8 cellular contexts compared by ENCODE assay signal in the genomic region with DNA sequence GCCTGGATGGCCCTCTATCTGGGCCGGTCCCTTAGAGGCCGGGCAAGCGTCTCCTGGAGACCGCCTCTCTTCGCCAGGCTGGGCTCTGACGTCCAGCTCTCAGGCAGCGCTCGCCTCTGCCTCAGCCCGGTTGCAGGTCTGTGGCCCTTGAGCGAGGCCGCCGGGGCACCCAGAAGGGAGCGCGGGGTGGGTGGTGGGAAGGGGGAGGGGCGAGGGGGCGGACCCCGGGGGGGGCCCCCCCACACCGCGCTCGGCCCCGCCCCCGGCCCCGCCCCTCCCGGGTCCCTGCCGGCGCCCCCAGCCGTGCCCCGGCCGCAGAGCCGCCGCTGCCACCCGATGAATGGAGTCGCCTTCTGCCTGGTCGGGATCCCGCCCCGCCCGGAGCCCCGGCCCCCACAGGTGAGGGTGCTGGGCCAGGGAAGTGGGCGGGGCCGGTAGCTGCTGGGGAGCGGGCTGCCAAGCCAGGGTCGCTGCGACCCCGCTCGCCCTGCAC. TPM values are rescaled to one million over a fixed set of nuclear protein-coding genes. Genes with fewer than 3 reads are reported as not detected.
DNase-seq lines count a peak whose midpoint lies in the region; ATAC-seq and TF ChIP-seq lines count a peak whose summit lies in the region.

TSS of gene ARHGAP23 (plus strand) at position 315 of the 493 bp plus-strand sequence. CDS start at position 337, 22 bp downstream.

- H3K27me3 ChIP-seq in CD4-positive, alpha-beta T cell (ENCODE audit: control insufficient read depth, insufficient read depth, low read length): peaks cover 9% of the 10 kb centered on the region

- DNase-seq in CD4-positive, alpha-beta T cell: peak in 9 of 10 experiments; percentile 8 to 46 (median 28)
- DNase-seq in LoVo (ENCODE audit: low spot score): peak; percentile 37
- peak; percentile 60 for DNase-seq in activated CD8-positive, alpha-beta memory T cell treated with anti-CD3 and anti-CD28 coated beads, Interleukin-2, amount 50 U/mL, for 48 hours
- no peak for DNase-seq in endothelial cell (ENCODE audit: low spot score)
- DNase-seq in medulla oblongata (ENCODE audit: extremely low spot score): peak; percentile 84
- DNase-seq in stimulated activated CD8-positive, alpha-beta memory T cell treated with anti-CD3 and anti-CD28 coated beads, Interleukin-2, amount 100 ng/mL, for 1 hour (ENCODE audit: low read depth in 2 of 2): peak; percentile 5 to 20

- TF ChIP-seq CTCF in CD4-positive, alpha-beta T cell (IDR thresholded peaks at IDR 0.05): no peak
- TF ChIP-seq CTCF in endothelial cell (IDR thresholded peaks at IDR 0.05; ENCODE audit: unreplicated experiment): no peak

- H3K9me3 Mint-ChIP-seq in CD4-positive, alpha-beta T cell: no peaks in the 10 kb centered on the region
- no peaks in the 10 kb centered on the region for H3K9me3 Mint-ChIP-seq in endothelial cell (ENCODE audit: unreplicated experiment)

- peaks cover 20% of the 10 kb centered on the region for H3K4me1 Mint-ChIP-seq in CD4-positive, alpha-beta T cell (ENCODE audit: low read depth)
- H3K4me1 Mint-ChIP-seq in endothelial cell (ENCODE audit: unreplicated experiment): peaks cover 48% of the 10 kb centered on the region

- H3K27ac ChIP-seq in CD4-positive, alpha-beta T cell (ENCODE audit: low read depth, low read length): no peak within 1 kb of the TSS

- H3K27ac Mint-ChIP-seq in CD4-positive, alpha-beta T cell: peak within 1 kb of the TSS; percentile 5
- H3K27ac Mint-ChIP-seq in endothelial cell (ENCODE audit: unreplicated experiment): peak within 1 kb of the TSS; percentile 76

- peaks cover 28% of the 10 kb centered on the region for H3K27me3 Mint-ChIP-seq in CD4-positive, alpha-beta T cell
- peaks cover 19% of the 10 kb centered on the region for H3K27me3 Mint-ChIP-seq in endothelial cell (ENCODE audit: unreplicated experiment)

- H3K4me3 Mint-ChIP-seq in CD4-positive, alpha-beta T cell: peak within 1 kb of the TSS; percentile 84
- H3K4me3 Mint-ChIP-seq in endothelial cell (ENCODE audit: unreplicated experiment): peak within 1 kb of the TSS; percentile 94

- POLR2A ChIA-PET in CD4-positive, alpha-beta T cell (lab: Charles Lee): no interaction called here

- intact Hi-C loops in CD4-positive, alpha-beta T cell (cut with DNase I, micrococcal nuclease): no loop called here

- H3K9me3 ChIP-seq in CD4-positive, alpha-beta T cell (ENCODE audit: control insufficient read depth, low read length): no peaks in the 10 kb centered on the region

- ATAC-seq in CD4-positive, alpha-beta T cell (ENCODE audit: poor library complexity): peak; percentile 49
- ATAC-seq in GM21367 (IDR thresholded peaks at IDR 0.05; ENCODE audit: unreplicated experiment): no peak
- no peak for ATAC-seq in HG02884 (IDR thresholded peaks at IDR 0.05; ENCODE audit: unreplicated experiment)

- CTCF ChIA-PET in CD4-positive, alpha-beta T cell (lab: Charles Lee): interaction anchor here (1.4 kb wide), 1 partner anchor 14 kb away, joined by 4 read pairs; no protein-coding TSS in a partner anchor

- H3K36me3 Mint-ChIP-seq in CD4-positive, alpha-beta T cell (ENCODE audit: low read depth): no peaks in the 10 kb centered on the region
- no peaks in the 10 kb centered on the region for H3K36me3 Mint-ChIP-seq in endothelial cell (ENCODE audit: low read depth, unreplicated experiment)

RNA-seq across cellular contexts. Expression of gene ARHGAP23, which starts in this region (rescaled TPM):
- under 1 TPM in 1 of 2 experiments, not detected in 1; 0.73 TPM for total RNA-seq in CD4-positive, alpha-beta T cell
- 70.5 TPM for total RNA-seq in endothelial cell (ENCODE audit: unreplicated experiment)

Comparison
In these comparisons a context has a peak if more than half of its experiments do, and no peak if none do; other contexts are left out.
1. RNA of gene ARHGAP23 (total RNA-seq): 70.5 TPM in endothelial cell (single experiment); 0.73 TPM in CD4-positive, alpha-beta T cell; every median in the first group is over 10 times any median in the second.
2. Peak in DNase-seq and ATAC-seq in CD4-positive, alpha-beta T cell; RNA of the gene not detected or under 1 TPM.